In genomic region chr9:126500600-126501382, GRCh38 we compare ENCODE assay signal across 8 cellular contexts.
DNase-seq lines count a peak whose midpoint lies in the region; ATAC-seq and TF ChIP-seq lines count a peak whose summit lies in the region.

No MANE protein-coding gene starts in this region.

- H3K36me3 ChIP-seq in OCI-LY3 (replicated peaks; ENCODE audit: low read depth, low read length): no peaks in the 10 kb centered on the region

- H3K27ac Mint-ChIP-seq in CD4-positive, alpha-beta T cell: no peak overlapping the region
- no peak overlapping the region for H3K27ac Mint-ChIP-seq in activated T-cell treated with anti-CD3 and anti-CD28 coated beads, Interleukin-2, amount 50 U/mL, for 72 hours
- peak overlapping the region in 1 of 10 donors; percentile 43 for H3K27ac Mint-ChIP-seq in naive thymus-derived CD8-positive, alpha-beta T cell

- H3K27ac ChIP-seq in CD4-positive, alpha-beta T cell (ENCODE audit: low read depth, low read length): no peak overlapping the region
- no peak overlapping the region for H3K27ac ChIP-seq in OCI-LY3 (ENCODE audit: low read length)

- no peaks in the 10 kb centered on the region for H3K9me3 ChIP-seq in CD4-positive, alpha-beta T cell (ENCODE audit: control insufficient read depth, low read length)
- no peaks in the 10 kb centered on the region for H3K9me3 ChIP-seq in OCI-LY3 (ENCODE audit: insufficient read depth, low read length)

- H3K4me2 ChIP-seq in OCI-LY3 (ENCODE audit: low read length): no peak overlapping the region

- ATAC-seq in CD4-positive, alpha-beta T cell (ENCODE audit: poor library complexity): peak; percentile 74
- peak; percentile 62 to 64 for ATAC-seq in activated T-cell treated with anti-CD3 and anti-CD28 coated beads, Interleukin-2, amount 50 U/mL, for 72 hours (replicated peaks in 1 of 2)
- ATAC-seq in naive thymus-derived CD8-positive, alpha-beta T cell: peak; percentile 75 to 77

- intact Hi-C loops in CD4-positive, alpha-beta T cell (cut with DNase I, micrococcal nuclease): loop anchor here in 1 of 2 experiments (1.0 kb wide), 1 partner anchor 58 kb away; no protein-coding TSS in a partner anchor

- peak; percentile 45 to 75 (median 57) for DNase-seq in CD4-positive, alpha-beta T cell
- DNase-seq in HK-2 (ENCODE audit: unreplicated experiment) (peak; percentile 81), fibroblast of gingiva (ENCODE audit: low read depth) (peak; percentile 57), NCI-H187 treated with DMSO at 0.1 percent for 48 hours (lab: John Stamatoyannopoulos, UW) (no peak)
- DNase-seq in activated T-cell treated with anti-CD3 and anti-CD28 coated beads, Interleukin-2, amount 50 U/mL, for 72 hours: peak; percentile 69 to 72
- peak; percentile 35 to 79 (median 61) for DNase-seq in naive thymus-derived CD8-positive, alpha-beta T cell
- DNase-seq in stimulated activated naive CD4-positive, alpha-beta T cell treated with Interleukin-2 at 50 U/mL for 16 hours (lab: John Stamatoyannopoulos, UW): peak; percentile 65

- H3K4me1 ChIP-seq in OCI-LY3 (ENCODE audit: low read length): no peaks in the 10 kb centered on the region

- H3K27me3 ChIP-seq in CD4-positive, alpha-beta T cell (ENCODE audit: control insufficient read depth, insufficient read depth, low read length): peaks cover 15% of the 10 kb centered on the region
- H3K27me3 ChIP-seq in OCI-LY3 (ENCODE audit: low read depth, low read length): peaks cover 31% of the 10 kb centered on the region

- CTCF ChIA-PET in CD4-positive, alpha-beta T cell (lab: Charles Lee): interaction anchor here (0.6 to 2.2 kb wide), 8 partner anchors 9 to 102 kb away, joined by 3 to 20 read pairs (median 4); no protein-coding TSS in a partner anchor

- H3K4me3 ChIP-seq in OCI-LY3 (ENCODE audit: low read length): no peak overlapping the region

- peaks cover 3% of the 10 kb centered on the region; the same call in 1 of the 2 replicates for H4K20me1 ChIP-seq in OCI-LY3 (ENCODE audit: insufficient read depth, low read length)

- peak; percentile 95 for TF ChIP-seq CTCF in CD4-positive, alpha-beta T cell (IDR thresholded peaks at IDR 0.05)
- peak; percentile 89 for TF ChIP-seq CTCF in OCI-LY3 (IDR thresholded peaks at IDR 0.05; ENCODE audit: low read depth, low read length)

- no peak overlapping the region for H2AFZ ChIP-seq in OCI-LY3 (ENCODE audit: low read depth, low read length)

- H3K79me2 ChIP-seq in OCI-LY3 (ENCODE audit: low read length): no peaks in the 10 kb centered on the region

- no peaks in the 10 kb centered on the region for H3K36me3 Mint-ChIP-seq in CD4-positive, alpha-beta T cell (ENCODE audit: low read depth)
- no peaks in the 10 kb centered on the region for H3K36me3 Mint-ChIP-seq in activated T-cell treated with anti-CD3 and anti-CD28 coated beads, Interleukin-2, amount 50 U/mL, for 72 hours (ENCODE audit: insufficient read depth in 2 of 2)
- H3K36me3 Mint-ChIP-seq in naive thymus-derived CD8-positive, alpha-beta T cell: peaks cover 0 to 5% (median 0%) of the 10 kb centered on the region in 3 donors

- peaks cover 12% of the 10 kb centered on the region for H3K4me1 Mint-ChIP-seq in CD4-positive, alpha-beta T cell (ENCODE audit: low read depth)
- H3K4me1 Mint-ChIP-seq in activated T-cell treated with anti-CD3 and anti-CD28 coated beads, Interleukin-2, amount 50 U/mL, for 72 hours (ENCODE audit: low read depth): no peaks in the 10 kb centered on the region
- H3K4me1 Mint-ChIP-seq in naive thymus-derived CD8-positive, alpha-beta T cell: peaks cover 12 to 24% (median 15%) of the 10 kb centered on the region in 4 donors

- no peaks in the 10 kb centered on the region for H3K9me3 Mint-ChIP-seq in CD4-positive, alpha-beta T cell
- H3K9me3 Mint-ChIP-seq in activated T-cell treated with anti-CD3 and anti-CD28 coated beads, Interleukin-2, amount 50 U/mL, for 72 hours: no peaks in the 10 kb centered on the region
- H3K9me3 Mint-ChIP-seq in naive thymus-derived CD8-positive, alpha-beta T cell: no peaks in the 10 kb centered on the region

- POLR2A ChIA-PET in CD4-positive, alpha-beta T cell (lab: Charles Lee): interaction anchor here (1.6 kb wide), 1 partner anchor 57 kb away, joined by 4 read pairs; no protein-coding TSS in a partner anchor
- POLR2A ChIA-PET in naive thymus-derived CD8-positive, alpha-beta T cell (lab: Charles Lee): interaction anchor here (0.7 kb wide), 2 partner anchors 84 to 787 kb away, joined by 3 to 4 read pairs; no protein-coding TSS in a partner anchor

- H3K4me3 Mint-ChIP-seq in CD4-positive, alpha-beta T cell: peak overlapping the region; percentile 60
- peak overlapping the region in 1 of 2 donors; percentile 53 for H3K4me3 Mint-ChIP-seq in activated T-cell treated with anti-CD3 and anti-CD28 coated beads, Interleukin-2, amount 50 U/mL, for 72 hours
- H3K4me3 Mint-ChIP-seq in naive thymus-derived CD8-positive, alpha-beta T cell: peak overlapping the region in 8 of 10 donors; percentile 26 to 72 (median 50)

- H3K9ac ChIP-seq in OCI-LY3 (ENCODE audit: low read length): no peak overlapping the region

- peaks cover 8% of the 10 kb centered on the region for H3K27me3 Mint-ChIP-seq in CD4-positive, alpha-beta T cell
- H3K27me3 Mint-ChIP-seq in activated T-cell treated with anti-CD3 and anti-CD28 coated beads, Interleukin-2, amount 50 U/mL, for 72 hours (ENCODE audit: low read depth): peaks cover 13% of the 10 kb centered on the region
- peaks cover 0 to 8% (median 0%) of the 10 kb centered on the region in 5 donors for H3K27me3 Mint-ChIP-seq in naive thymus-derived CD8-positive, alpha-beta T cell
